ENCODE assay signal across 8 cellular contexts in the genomic region with DNA sequence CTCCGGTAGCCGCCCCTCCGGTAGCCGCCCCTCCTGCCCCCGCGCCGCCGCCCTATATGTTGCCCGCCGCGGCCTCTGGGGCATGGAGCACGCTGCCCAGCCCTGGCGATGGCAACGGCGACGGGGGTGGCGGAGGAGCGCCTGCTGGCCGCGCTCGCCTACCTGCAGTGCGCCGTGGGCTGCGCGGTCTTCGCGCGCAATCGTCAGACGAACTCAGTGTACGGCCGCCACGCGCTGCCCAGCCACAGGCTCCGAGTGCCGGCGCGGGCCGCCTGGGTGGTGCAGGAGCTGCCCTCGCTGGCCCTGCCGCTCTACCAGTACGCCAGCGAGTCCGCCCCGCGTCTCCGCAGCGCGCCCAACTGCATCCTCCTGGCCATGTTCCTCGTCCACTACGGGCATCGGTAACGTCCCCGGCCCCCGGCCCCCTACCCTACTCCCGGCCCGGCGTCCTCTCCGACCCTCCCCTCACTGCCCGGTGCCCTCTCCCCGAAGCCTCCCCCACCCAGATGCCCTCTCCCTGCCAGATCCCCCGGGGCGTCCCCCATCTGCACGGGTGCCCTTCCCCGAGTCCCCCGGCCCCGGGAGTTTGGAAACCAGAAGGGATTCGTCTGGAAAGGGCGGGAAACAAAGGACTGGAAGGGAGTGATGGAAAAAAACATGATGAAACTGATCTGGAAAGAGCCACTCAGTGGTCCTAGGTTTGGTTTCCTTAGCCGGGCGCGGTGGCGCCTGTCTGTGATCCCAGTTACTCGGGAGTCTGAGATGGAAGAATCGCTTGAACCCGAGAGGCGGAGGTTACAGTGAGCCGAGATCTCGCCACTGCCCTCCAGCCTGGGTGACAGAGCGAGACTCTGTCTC. TPM values are rescaled to one million over a fixed set of nuclear protein-coding genes. Genes with fewer than 3 reads are reported as not detected.
DNase-seq lines count a peak whose midpoint lies in the region; ATAC-seq and TF ChIP-seq lines count a peak whose summit lies in the region.

No MANE protein-coding gene starts in this region.

- H3K4ac ChIP-seq in IMR-90 (ENCODE audit: low read depth, low read length) = peak overlapping the region; percentile 50; the same call in 1 of the 2 replicates

- peak; percentile 28 for DNase-seq in activated CD4-positive, alpha-beta T cell treated with anti-CD3 and anti-CD28 coated beads for 48 hours
- no peak for DNase-seq in activated CD4-positive, alpha-beta T cell treated with anti-CD3 and anti-CD28 coated beads for 1 hour
- DNase-seq in IMR-90 (peak; percentile 22), WERI-Rb-1 (peak; percentile 52), fibroblast of peridontal ligament (ENCODE audit: extremely low read depth) (peak; percentile 6), natural killer cell (no peak)
- DNase-seq in activated effector memory CD4-positive, alpha-beta T cell treated with Interleukin-2 at 50 U/mL for 16 hours = no peak

- no peak overlapping the region for H2BK120ac ChIP-seq in IMR-90 (ENCODE audit: low read depth, low read length)

- peak overlapping the region; percentile 74 for H2AK9ac ChIP-seq in IMR-90 (replicated peaks; ENCODE audit: low read depth, low read length, poor library complexity)

- peak overlapping the region; percentile 16 for H2BK5ac ChIP-seq in IMR-90 (ENCODE audit: low read depth, low read length, poor library complexity, severe bottlenecking)

- peak overlapping the region in 1 of 2 experiments; percentile 20; a peak in 2 of 4 replicates for H4K8ac ChIP-seq in IMR-90 (ENCODE audit: low read depth in 2 of 2, low read length in 2 of 2)

- H4K20me1 ChIP-seq in IMR-90 (ENCODE audit: insufficient read depth, low read length) = peaks cover 48% of the 10 kb centered on the region

- no TSS peak for BruUV-seq in IMR-90 (replicated peaks; lab: Mats Ljungman, UMichigan)

- H3K36me3 ChIP-seq in IMR-90 (ENCODE audit: control insufficient read depth, insufficient read depth, low read length) = peaks cover 14% of the 10 kb centered on the region
- peaks cover 36% of the 10 kb centered on the region for H3K36me3 ChIP-seq in WERI-Rb-1

- CTCF ChIA-PET in IMR-90 (lab: Yijun Ruan, JAX) = no interaction called here

- intact Hi-C loops in IMR-90 (cut with micrococcal nuclease) (loop anchor here (1.0 to 5.0 kb wide), 3 partner anchors 79 to 112 kb away; partner anchors contain the start of gene TENT4A), natural killer cell (cut with micrococcal nuclease) (loop anchor here (1.0 to 5.0 kb wide), 4 partner anchors 80 to 1211 kb away; partner anchors contain the start of genes ICE1, MED10 and TENT4A)

- dilution Hi-C loops in IMR-90 (cut with HindIII; ENCODE audit: low sequenced_read_pairs, unreplicated experiment) = no loop called here

- no peaks in the 10 kb centered on the region for H3K9me3 ChIP-seq in IMR-90 (ENCODE audit: control insufficient read depth, insufficient read depth, low read length)
- no peaks in the 10 kb centered on the region for H3K9me3 ChIP-seq in WERI-Rb-1 (ENCODE audit: severe bottlenecking)

- peaks cover 11% of the 10 kb centered on the region for H3K4me1 ChIP-seq in IMR-90 (ENCODE audit: control insufficient read depth, insufficient read depth, low read length)

- H3K4me3 ChIP-seq in IMR-90 (ENCODE audit: insufficient read depth, low read depth, low read length) (peak overlapping the region; percentile 89), WERI-Rb-1 (ENCODE audit: low read depth, low read length) (peak overlapping the region; percentile 93)

- no peaks in the 10 kb centered on the region for H3K27me3 Mint-ChIP-seq in natural killer cell (ENCODE audit: low read depth in 2 of 2)

- peak overlapping the region; percentile 68 for H3K4me2 ChIP-seq in IMR-90 (ENCODE audit: low read depth, low read length)

- POLR2A ChIA-PET in IMR-90 (lab: Charles Lee; ENCODE audit: unreplicated experiment) = no interaction called here

- no peak for TF ChIP-seq POLR2A in IMR-90 (IDR thresholded peaks at IDR 0.05; ENCODE audit: low read depth, low read length)

- no peak overlapping the region for H4K5ac ChIP-seq in IMR-90 (ENCODE audit: low read depth, low read length)

- TF ChIP-seq RAD21 in IMR-90 (IDR thresholded peaks at IDR 0.05; ENCODE audit: low read length) = no peak

- TF ChIP-seq CTCF in IMR-90 (conservative IDR thresholded peaks at IDR 0.05; ENCODE audit: low read depth, low read length) (no peak), WERI-Rb-1 (IDR thresholded peaks at IDR 0.05; ENCODE audit: low read depth, low read length) (no peak), natural killer cell (IDR thresholded peaks at IDR 0.05) (no peak)

- H3K56ac ChIP-seq in IMR-90 (ENCODE audit: extremely low read depth, insufficient read depth, low read length) = peak overlapping the region; percentile 46

- H3K27ac ChIP-seq in IMR-90 (ENCODE audit: insufficient read depth, low read length) (peak overlapping the region; percentile 48), WERI-Rb-1 (peak overlapping the region; percentile 100)

- peak overlapping the region; percentile 76 for H3K9ac ChIP-seq in IMR-90 (ENCODE audit: low read depth, low read length)

- peaks cover 40 to 71% of the 10 kb centered on the region in 2 experiments for H3K79me1 ChIP-seq in IMR-90 (ENCODE audit: low read depth in 1 of 2, low read length in 2 of 2)

- peak overlapping the region; percentile 81; the same call in 1 of the 2 replicates for H3K23ac ChIP-seq in IMR-90 (ENCODE audit: low read depth, low read length)

- H2AFZ ChIP-seq in IMR-90 (replicated peaks; ENCODE audit: low read length, poor library complexity) = peak overlapping the region; percentile 80

- no peak overlapping the region; the same call in 1 of the 2 replicates for H4K91ac ChIP-seq in IMR-90 (ENCODE audit: insufficient read depth, low read depth, low read length)

- no peaks in the 10 kb centered on the region for H3K9me3 Mint-ChIP-seq in natural killer cell

- no peaks in the 10 kb centered on the region for H3K36me3 Mint-ChIP-seq in natural killer cell

- H3K9me1 ChIP-seq in IMR-90 (ENCODE audit: insufficient read depth, low read length) = peaks cover 15% of the 10 kb centered on the region

- H2BK15ac ChIP-seq in IMR-90 (ENCODE audit: low read depth, low read length) = no peak overlapping the region

- H3K4me3 Mint-ChIP-seq in natural killer cell = peak overlapping the region; percentile 98

- no peak overlapping the region for H2AK5ac ChIP-seq in IMR-90 (ENCODE audit: low read depth, low read length)

- H3K27ac Mint-ChIP-seq in natural killer cell = peak overlapping the region; percentile 97 to 98

- peaks cover 45 to 46% of the 10 kb centered on the region in 2 donors for H3K4me1 Mint-ChIP-seq in natural killer cell

- in situ Hi-C loops in IMR-90 (cut with MboI; ENCODE audit: low sequenced_read_pairs) = loop anchor here (5.0 kb wide), 1 partner anchor 114 kb away; no protein-coding TSS in a partner anchor

- ATAC-seq in GM21786 (IDR thresholded peaks at IDR 0.05; ENCODE audit: unreplicated experiment) (peak; percentile 48), IMR-90 (ENCODE audit: low read depth) (peak; percentile 51), natural killer cell (peak; percentile 48 to 59 (median 51))

- 0% methylated on average over 33 of the region's 80 CpGs; no CpG with 5 or more reads in 1 of the 2 experiments for WGBS in IMR-90 (ENCODE audit: extremely low coverage in 2 of 2, insufficient read length in 1 of 2), 2 experiments

- H3K27me3 ChIP-seq in IMR-90 (ENCODE audit: control insufficient read depth, insufficient read depth, low read length) (no peaks in the 10 kb centered on the region), WERI-Rb-1 (ENCODE audit: insufficient read depth, low read depth, severe bottlenecking) (no peaks in the 10 kb centered on the region)

- H2BK20ac ChIP-seq in IMR-90 (ENCODE audit: low read depth, low read length) = no peak overlapping the region

- peak overlapping the region; percentile 67; the same call in 1 of the 2 replicates for H3K14ac ChIP-seq in IMR-90 (replicated peaks; ENCODE audit: low read depth, low read length)

- H3K18ac ChIP-seq in IMR-90 (ENCODE audit: low read depth, low read length) = no peak overlapping the region

TF ChIP-seq in IMR-90, 13 proteins besides CTCF, POLR2A, EP300 and RAD21:
- peak; percentile 69 for TF ChIP-seq MXI1 (IDR thresholded peaks at IDR 0.05; ENCODE audit: borderline replicate concordance, low read depth, low read length)
- TF ChIP-seq ELK1 (IDR thresholded peaks at IDR 0.05; ENCODE audit: borderline replicate concordance, low read depth, low read length) = no peak

RNA-seq across cellular contexts. Expression of gene SRD5A1, which starts 0.5 kb away (rescaled TPM):
- total RNA-seq in IMR-90 (2012; rRNA removed) (6.3 and 9.7 TPM in 2 replicates), natural killer cell (10 to 100 TPM in 1 of 3 donors, 1 to 10 TPM in 2; 6.5 to 11.0 (median 7.8) TPM)
- polyA plus RNA-seq in IMR-90 (2012; rRNA removed) = 18.2 and 20.5 TPM in 2 replicates
- polyA plus RNA-seq in IMR-90 (2012; cell fraction: cytosol; rRNA removed) = 25.2 and 41.7 TPM in 2 replicates
- polyA plus RNA-seq in IMR-90 (2012; cell fraction: nucleus; rRNA removed; ENCODE audit: low replicate concordance) = 15.7 and 46.6 TPM in 2 replicates

RNA-seq across cellular contexts. Expression of gene NSUN2, which starts 0.9 kb away (rescaled TPM):
- total RNA-seq in IMR-90 (2012; rRNA removed) = 51.1 and 55.5 TPM in 2 replicates
- 55.6 and 61.1 TPM in 2 replicates for polyA plus RNA-seq in IMR-90 (2012; rRNA removed)
- polyA plus RNA-seq in IMR-90 (2012; cell fraction: cytosol; rRNA removed) = 30.9 and 34.8 TPM in 2 replicates
- polyA plus RNA-seq in IMR-90 (2012; cell fraction: nucleus; rRNA removed; ENCODE audit: low replicate concordance) = 63.5 and 104 TPM in 2 replicates
- 10 to 100 TPM; 61.3 to 87.4 (median 81.4) TPM for total RNA-seq in natural killer cell

Comparison
In these comparisons a context has a peak if more than half of its experiments do, and no peak if none do; other contexts are left out.
1. DNase-seq: peak in activated CD4-positive, alpha-beta T cell treated with anti-CD3 and anti-CD28 coated beads for 48 hours (single experiment), IMR-90 (single experiment), WERI-Rb-1 (single experiment) and fibroblast of peridontal ligament (single experiment); none in activated CD4-positive, alpha-beta T cell treated with anti-CD3 and anti-CD28 coated beads for 1 hour (single experiment), natural killer cell (single experiment) and activated effector memory CD4-positive, alpha-beta T cell treated with Interleukin-2 at 50 U/mL for 16 hours (single experiment).
2. Peak in every context shown above with its lines, with median percentiles within 50 percentile points of each other: ATAC-seq.